ENCODE assay signal across 8 cellular contexts in genomic region chr5:178113141-178113787, GRCh38. TPM values are rescaled to one million over a fixed set of nuclear protein-coding genes. Genes with fewer than 3 reads are reported as not detected.
DNase-seq lines count a peak whose midpoint lies in the region; ATAC-seq, FAIRE-seq and TF ChIP-seq lines count a peak whose summit lies in the region.

Gene N4BP3, plus strand, starts transcription at chr5:178113532. Its CDS starts 6,052 bp downstream, at chr5:178119584.

- H3K36me3 ChIP-seq in GM06990 (ENCODE audit: control insufficient read depth, insufficient read depth, low read length) (no peaks in the 10 kb centered on the region), Karpas-422 (ENCODE audit: insufficient read depth, low read length) (no peaks in the 10 kb centered on the region), HepG2 (replicated peaks in 1 of 2; ENCODE audit: control insufficient read depth in 1 of 2, insufficient read depth in 2 of 2, low read length in 2 of 2) (no peaks in the 10 kb centered on the region)

- H3K27me3 ChIP-seq in GM06990 (replicated peaks; ENCODE audit: control insufficient read depth, insufficient read depth, low read length): no peaks in the 10 kb centered on the region
- no peaks in the 10 kb centered on the region; the same call in 1 of the 2 replicates for H3K27me3 ChIP-seq in Karpas-422 (ENCODE audit: low read length)
- peaks cover 8 to 65% of the 10 kb centered on the region in 2 experiments for H3K27me3 ChIP-seq in HepG2 (ENCODE audit: control insufficient read depth in 1 of 2, insufficient read depth in 2 of 2, low read length in 2 of 2)

- WGBS in HepG2 (ENCODE audit: low lambda C conversion rate): 77% methylated on average over 22 of the region's 96 CpGs

- H3K4me1 ChIP-seq in Karpas-422 (ENCODE audit: low read length): peaks cover 53% of the 10 kb centered on the region
- peaks cover 15% of the 10 kb centered on the region for H3K4me1 ChIP-seq in HepG2 (ENCODE audit: insufficient read depth, low read length)

- no peak for TF ChIP-seq EP300 in HepG2 (IDR thresholded peaks at IDR 0.05; ENCODE audit: low read depth in 2 of 2, low read length in 2 of 2)
- no peak for TF ChIP-seq EP300 in HepG2 (CRISPR knock-in tag; IDR thresholded peaks at IDR 0.05; ENCODE audit: borderline replicate concordance)

- no peaks in the 10 kb centered on the region for H4K20me1 ChIP-seq in Karpas-422 (ENCODE audit: insufficient read depth, low read depth, low read length)
- H4K20me1 ChIP-seq in HepG2 (ENCODE audit: insufficient read depth, low read length): no peaks in the 10 kb centered on the region

- FAIRE-seq in HepG2 (lab: Jason Lieb, UNC): no peak

- H3K9ac ChIP-seq in Karpas-422 (ENCODE audit: low read length) (peak within 1 kb of the TSS; percentile 37), HepG2 (ENCODE audit: insufficient read depth, low read depth, low read length) (no peak within 1 kb of the TSS)

- in situ Hi-C loops in HepG2 (cut with HindIII; ENCODE audit: extremely low pct_ligation_motif_present, low pct_unique_long_range_greater_than_20kb): no loop called here

- H3K4me3 ChIP-seq in GM06990 (replicated peaks; ENCODE audit: low read depth, low read length) (peak within 1 kb of the TSS; percentile 78), Karpas-422 (ENCODE audit: low read length) (peak within 1 kb of the TSS; percentile 28; the same call in 1 of the 2 replicates), WI38 (ENCODE audit: low read depth, low read length) (peak within 1 kb of the TSS; percentile 34), cardiac fibroblast (replicated peaks in 1 of 2; ENCODE audit: low read depth in 2 of 2, low read length in 2 of 2) (peak within 1 kb of the TSS; percentile 37 to 40), HepG2 (replicated peaks in 1 of 3; ENCODE audit: insufficient read depth in 1 of 3, low read depth in 2 of 3, low read length in 3 of 3) (peak within 1 kb of the TSS in 2 of 3 experiments; percentile 26 to 46; a peak in 3 of 6 replicates)

- POLR2A ChIA-PET in HepG2 (lab: Yijun Ruan, JAX): no interaction called here

- H3K27ac ChIP-seq in Karpas-422 (ENCODE audit: low read length) (no peak within 1 kb of the TSS), HepG2 (ENCODE audit: extremely low read length, insufficient read depth, low read length) (no peak within 1 kb of the TSS)

- no peaks in the 10 kb centered on the region for H3K9me3 ChIP-seq in Karpas-422 (ENCODE audit: low read length)
- H3K9me3 ChIP-seq in HepG2 (ENCODE audit: low read length): no peaks in the 10 kb centered on the region

- TF ChIP-seq RAD21 in HepG2 (CRISPR knock-in tag; IDR thresholded peaks at IDR 0.05): no peak

- no peak for TF ChIP-seq CTCF in GM06990 (IDR thresholded peaks at IDR 0.05; ENCODE audit: insufficient read depth, low read length, poor library complexity, severe bottlenecking)
- TF ChIP-seq CTCF in WI38 (IDR thresholded peaks at IDR 0.05; ENCODE audit: low read depth, low read length): no peak
- no peak for TF ChIP-seq CTCF in cardiac fibroblast (IDR thresholded peaks at IDR 0.05; ENCODE audit: low read depth, low read length)
- TF ChIP-seq CTCF in HepG2 (CRISPR knock-in tag; IDR thresholded peaks at IDR 0.05): no peak

- ATAC-seq in GM21529 (IDR thresholded peaks at IDR 0.05; ENCODE audit: unreplicated experiment) (peak; percentile 55), HepG2 (peak; percentile 19; the same call in 1 of the 3 replicates)

- no peaks in the 10 kb centered on the region for H3K9me2 ChIP-seq in Karpas-422 (replicated peaks; ENCODE audit: insufficient read depth, low read length)

- H2AFZ ChIP-seq in Karpas-422 (ENCODE audit: low read length) (peak within 1 kb of the TSS; percentile 49; the same call in 1 of the 2 replicates), HepG2 (ENCODE audit: low read length) (no peak within 1 kb of the TSS)

- peak; percentile 92 for DNase-seq in GM06990 (ENCODE audit: extremely low read depth, insufficient read length)
- DNase-seq in Karpas-422: no peak
- DNase-seq in cardiac fibroblast (ENCODE audit: low read depth in 2 of 2): peak; percentile 40 to 42
- no peak for DNase-seq in HepG2 (ENCODE audit: low spot score)
- peak; percentile 59 for DNase-seq in stimulated activated CD8-positive, alpha-beta memory T cell treated with anti-CD3 and anti-CD28 coated beads, Interleukin-12 subunit alpha, Interleukin-12 subunit beta, amount 100 ng/mL, for 24 hours (ENCODE audit: extremely low read depth)
- DNase-seq in SK-N-DZ (ENCODE audit: low spot score): no peak

- CTCF ChIA-PET in HepG2 (lab: Yijun Ruan, JAX; ENCODE audit: low intra/inter-chr PET ratio, low total read pairs): no interaction called here

- intact Hi-C loops in HepG2 (cut with micrococcal nuclease; ENCODE audit: unreplicated experiment): no loop called here

- peak within 1 kb of the TSS; percentile 61 for H3K4me2 ChIP-seq in Karpas-422 (ENCODE audit: low read depth, low read length, poor library complexity, severe bottlenecking)
- peak within 1 kb of the TSS; percentile 39 for H3K4me2 ChIP-seq in HepG2 (ENCODE audit: low read depth, low read length)

- no TSS peak for BruUV-seq in HepG2 (replicated peaks; lab: Mats Ljungman, UMichigan)

- no peaks in the 10 kb centered on the region for H3K79me2 ChIP-seq in Karpas-422 (ENCODE audit: low read length)
- no peaks in the 10 kb centered on the region for H3K79me2 ChIP-seq in HepG2 (ENCODE audit: insufficient read depth, low read length)

- no peak for TF ChIP-seq POLR2A in HepG2 (IDR thresholded peaks at IDR 0.05; ENCODE audit: insufficient read depth in 1 of 2, low read depth in 2 of 2, low read length in 2 of 2)

TF ChIP-seq in HepG2, 621 proteins besides CTCF, POLR2A, EP300 and RAD21 (continues in another document):
- TF ChIP-seq PRDM15 (CRISPR knock-in tag; IDR thresholded peaks at IDR 0.05) (peak; percentile 90), SPEN (CRISPR knock-in tag; IDR thresholded peaks at IDR 0.05; ENCODE audit: low read depth) (no peak), SKI (IDR thresholded peaks at IDR 0.05; ENCODE audit: partially characterized antibody) (peak; percentile 11)

RNA-seq across cellular contexts. Expression of gene N4BP3, which starts in this region (rescaled TPM):
- total RNA-seq in Karpas-422 (2014; rRNA removed; shearing (Covaris generic); ENCODE audit: low replicate concordance): 1.2 and 4.1 TPM in 2 replicates
- total RNA-seq in HepG2 (2016; rRNA removed; fragmentation: Illumina TruSeq; extraction: Trizol): not detected in 2 replicates
- not detected in 2 replicates for total RNA-seq in HepG2 (2016; cell fraction: cytosol; rRNA removed; fragmentation: Illumina TruSeq; extraction: Trizol; ENCODE audit: low read depth)
- 0.02 TPM in 1 of 2 replicates, not detected in the other for total RNA-seq in HepG2 (2016; cell fraction: insoluble cytoplasmic fraction; rRNA removed; fragmentation: Illumina TruSeq; extraction: Trizol)
- total RNA-seq in HepG2 (2016; cell fraction: membrane; rRNA removed; fragmentation: Illumina TruSeq; extraction: Trizol): 0.03 TPM in 1 of 2 replicates, not detected in the other
- total RNA-seq in HepG2 (2016; cell fraction: nucleus; rRNA removed; fragmentation: Illumina TruSeq; extraction: Trizol): not detected in 2 replicates
- polyA plus RNA-seq in HepG2 (2011; rRNA removed): 0.13 and 0.17 TPM in 2 replicates
- 0.10 and 0.12 TPM in 2 replicates for polyA plus RNA-seq in HepG2 (2011; cell fraction: cytosol; rRNA removed)
- polyA plus RNA-seq in HepG2 (2011; cell fraction: nucleus; rRNA removed): 0.42 and 0.43 TPM in 2 replicates
- polyA plus RNA-seq in HepG2 (2012): 0.05 and 0.11 TPM in 2 replicates
- not detected in 2 replicates for polyA plus RNA-seq in HepG2 (2016; cell fraction: cytosol; fragmentation: Illumina TruSeq; extraction: Trizol; ENCODE audit: low read depth)
- not detected in 2 replicates for polyA plus RNA-seq in HepG2 (2016; cell fraction: insoluble cytoplasmic fraction; fragmentation: Illumina TruSeq; extraction: Trizol; ENCODE audit: low read depth)
- not detected in 2 replicates for polyA plus RNA-seq in HepG2 (2016; cell fraction: membrane; fragmentation: Illumina TruSeq; extraction: Trizol; ENCODE audit: low read depth)
- not detected in 2 replicates for polyA plus RNA-seq in HepG2 (2016; cell fraction: nucleus; fragmentation: Illumina TruSeq; extraction: Trizol; ENCODE audit: insufficient read depth, low read depth)
- polyA minus RNA-seq in HepG2 (2011; rRNA and poly(A)+ RNA removed; ENCODE audit: low replicate concordance): 0.54 and 1.4 TPM in 2 replicates
- 0.20 TPM in 1 of 2 replicates, not detected in the other for polyA minus RNA-seq in HepG2 (2011; cell fraction: cytosol; rRNA and poly(A)+ RNA removed)
- 0.26 and 0.62 TPM in 2 replicates for polyA minus RNA-seq in HepG2 (2011; cell fraction: nucleus; rRNA and poly(A)+ RNA removed)
- polyA plus RNA-seq in SK-N-DZ (2014; cell fraction: cytosol; rRNA removed): 2.4 and 3.1 TPM in 2 replicates
- 3.3 and 3.7 TPM in 2 replicates for polyA plus RNA-seq in SK-N-DZ (2014; cell fraction: nucleus; rRNA removed)

Comparison
In these comparisons a context has a peak if more than half of its experiments do, and no peak if none do; other contexts are left out.
1. DNase-seq: peak in GM06990 (single experiment), cardiac fibroblast (2 of 2) and stimulated activated CD8-positive, alpha-beta memory T cell treated with anti-CD3 and anti-CD28 coated beads, Interleukin-12 subunit alpha, Interleukin-12 subunit beta, amount 100 ng/mL, for 24 hours (single experiment); none in Karpas-422 (single experiment), HepG2 (single experiment) and SK-N-DZ (single experiment).
2. H3K4me3 ChIP-seq: peak in every context shown above with its lines; median percentile 78 in GM06990; 38 in cardiac fibroblast; 36 in HepG2; 34 in WI38; 28 in Karpas-422.